ENCODE assay signal across 8 cellular contexts in genomic region chr15:62164500-62165028, GRCh38. TPM values are rescaled to one million over a fixed set of nuclear protein-coding genes. Genes with fewer than 3 reads are reported as not detected.
DNase-seq lines count a peak whose midpoint lies in the region; ATAC-seq and TF ChIP-seq lines count a peak whose summit lies in the region.

No MANE protein-coding gene starts in this region.

- ATAC-seq in Panc1, result peak; percentile 74
- ATAC-seq in HG02852 (IDR thresholded peaks at IDR 0.05; ENCODE audit: unreplicated experiment), result no peak

- TF ChIP-seq CTCF in Panc1 (IDR thresholded peaks at IDR 0.05) (peak; percentile 32), epithelial cell of proximal tubule (conservative IDR thresholded peaks at IDR 0.05; ENCODE audit: low read depth, low read length) (no peak), neural progenitor cell (IDR thresholded peaks at IDR 0.05) (no peak)

- no peak overlapping the region for H3K9ac ChIP-seq in neural progenitor cell

- in situ Hi-C loops in Panc1 (cut with HindIII; ENCODE audit: low pct_unique_long_range_greater_than_20kb, low sequenced_read_pairs), result no loop called here

- H3K9me3 ChIP-seq in Panc1 (ENCODE audit: control insufficient read depth, insufficient read depth, low read depth, low read length), result no peaks in the 10 kb centered on the region
- no peaks in the 10 kb centered on the region for H3K9me3 ChIP-seq in neural progenitor cell (ENCODE audit: low read depth)

- no peaks in the 10 kb centered on the region for H3K36me3 Mint-ChIP-seq in neural progenitor cell

- H3K4me3 ChIP-seq in Panc1 (ENCODE audit: low read depth in 2 of 2, low read length in 2 of 2) (peak overlapping the region; percentile 32 to 38), epithelial cell of proximal tubule (ENCODE audit: low read depth, low read length) (peak overlapping the region; percentile 49), neural progenitor cell (peak overlapping the region; percentile 53)

- CTCF ChIA-PET in Panc1 (lab: Charles Lee), result interaction anchor here (1.0 kb wide), 1 partner anchor 90 kb away, joined by 5 read pairs; no protein-coding TSS in a partner anchor

- intact Hi-C loops in Panc1 (cut with micrococcal nuclease; ENCODE audit: unreplicated experiment), result no loop called here

- H3K9me3 Mint-ChIP-seq in neural progenitor cell, result peaks cover 3% of the 10 kb centered on the region

- peak overlapping the region; percentile 91 for H3K4me2 ChIP-seq in neural progenitor cell

- peaks cover 8% of the 10 kb centered on the region for H3F3A ChIP-seq in neural progenitor cell (ENCODE audit: low read depth)

- no TSS peak for BruUV-seq in Panc1 (replicated peaks; lab: Mats Ljungman, UMichigan)

- no peak overlapping the region for H3K27ac Mint-ChIP-seq in neural progenitor cell

- no peaks in the 10 kb centered on the region for H3K36me3 ChIP-seq in Panc1 (ENCODE audit: control insufficient read depth, insufficient read depth, low read length)
- no peaks in the 10 kb centered on the region for H3K36me3 ChIP-seq in neural progenitor cell

- POLR2A ChIA-PET in Panc1 (lab: Charles Lee), result no interaction called here

- peaks cover 7% of the 10 kb centered on the region for H3K4me1 Mint-ChIP-seq in neural progenitor cell

- H3K4me1 ChIP-seq in Panc1 (ENCODE audit: control insufficient read depth, insufficient read depth, low read length) (0 out of 2 replicates have a peak, but pooled peaks cover 4% of the 10 kb centered on the region), neural progenitor cell (no peaks in the 10 kb centered on the region)

- H3K27ac ChIP-seq in Panc1 (ENCODE audit: low read length), result no peak overlapping the region
- no peak overlapping the region for H3K27ac ChIP-seq in neural progenitor cell

- H4K20me1 ChIP-seq in neural progenitor cell (ENCODE audit: low read depth), result no peaks in the 10 kb centered on the region

- no peaks in the 10 kb centered on the region for H3K79me2 ChIP-seq in neural progenitor cell (ENCODE audit: low read depth)

- H2AFZ ChIP-seq in neural progenitor cell (replicated peaks), result peak overlapping the region; percentile 95

- H3K4me3 Mint-ChIP-seq in neural progenitor cell, result peak overlapping the region; percentile 87

- DNase-seq in COLO668 (lab: John Stamatoyannopoulos, UW; ENCODE audit: unreplicated experiment), result peak; percentile 65
- DNase-seq in Panc1 (ENCODE audit: low read depth, low spot score), result no peak
- no peak for DNase-seq in epithelial cell of proximal tubule (ENCODE audit: low read depth)
- DNase-seq in neural progenitor cell (ENCODE audit: low spot score), result peak; percentile 77
- DNase-seq in effector CD4-positive, alpha-beta T cell, result no peak
- no peak for DNase-seq in NCI-H2029 treated with DMSO at 0.1 percent for 48 hours (lab: John Stamatoyannopoulos, UW)
- DNase-seq in T1000 (lab: John Stamatoyannopoulos, UW), result no peak

- peaks cover 40% of the 10 kb centered on the region for H3K27me3 Mint-ChIP-seq in neural progenitor cell (ENCODE audit: insufficient read depth, low read depth)

- H3K27me3 ChIP-seq in Panc1 (ENCODE audit: control insufficient read depth, insufficient read depth, low read length) (peaks cover 46% of the 10 kb centered on the region), neural progenitor cell (peaks cover 90% of the 10 kb centered on the region)

RNA-seq across cellular contexts. Expression of gene C2CD4B, which starts 0.5 kb away (rescaled TPM):
- 0.26 TPM for total RNA-seq in Panc1 (2021; ENCODE audit: unreplicated experiment)
- not detected for polyA plus RNA-seq in Panc1 (2012; ENCODE audit: insufficient read length)
- 0.07 and 0.12 TPM in 2 replicates for total RNA-seq in epithelial cell of proximal tubule
- 0.43 TPM in 1 of 2 replicates, not detected in the other for total RNA-seq in neural progenitor cell (ENCODE audit: low replicate concordance)

Comparison
In these comparisons a context has a peak if more than half of its experiments do, and no peak if none do; other contexts are left out.
1. DNase-seq: peak in COLO668 (single experiment) and neural progenitor cell (single experiment); none in Panc1 (single experiment), epithelial cell of proximal tubule (single experiment), effector CD4-positive, alpha-beta T cell (single experiment), NCI-H2029 treated with DMSO at 0.1 percent for 48 hours (single experiment) and T1000 (single experiment).
2. Peak in every context shown above with its lines, with median percentiles within 50 percentile points of each other: H3K4me3 ChIP-seq.